11 cellular contexts compared by ENCODE assay signal in genomic region chr17:77049440-77049839, GRCh38.
A peak's percentile ranks its signal among the peaks of the same experiment; 100 is the strongest.
DNase-seq lines count a peak whose midpoint lies in the region; TF ChIP-seq lines count a peak whose summit lies in the region.
"Had no signal": no experiment of that assay in that cellular context is flagged by ENCODE, and none has a peak within 500 bp of the region (broad histone marks: within the 10 kb centered on the region; RNA-seq: fewer than 3 reads in every experiment).

No MANE protein-coding gene starts in this region.

- no peak overlapping the region for H3K4me3 ChIP-seq in BLaER1 treated with 17β-estradiol and CSF1 and Interleukin-3, amounts not matched to agents 10 nM and 100 nM

- H4K20me1 ChIP-seq in BLaER1 treated with 17β-estradiol and CSF1 and Interleukin-3, amounts not matched to agents 10 nM and 100 nM: peaks cover 0 to 8% (median 0%) of the 10 kb centered on the region in 11 experiments; a peak in 1 of 22 replicates

- no peaks in the 10 kb centered on the region for H3K36me3 ChIP-seq in BLaER1 treated with 17β-estradiol and CSF1 and Interleukin-3, amounts not matched to agents 10 nM and 100 nM

- peaks cover 0 to 41% (median 0%) of the 10 kb centered on the region in 11 experiments; a peak in 5 of 22 replicates for H3K27me3 ChIP-seq in BLaER1 treated with 17β-estradiol and CSF1 and Interleukin-3, amounts not matched to agents 10 nM and 100 nM

- peaks cover 0 to 5% (median 0%) of the 10 kb centered on the region in 11 experiments; a peak in 2 of 22 replicates for H3K9me3 ChIP-seq in BLaER1 treated with 17β-estradiol and CSF1 and Interleukin-3, amounts not matched to agents 10 nM and 100 nM (replicated peaks in 1 of 11)

- peaks cover 5 to 62% (median 60%) of the 10 kb centered on the region in 10 experiments; a peak in 19 of 20 replicates for H3K4me1 ChIP-seq in BLaER1 treated with 17β-estradiol and CSF1 and Interleukin-3, amounts not matched to agents 10 nM and 100 nM

- peak overlapping the region in 1 of 11 experiments; percentile 17; a peak in 1 of 22 replicates for H3K27ac ChIP-seq in BLaER1 treated with 17β-estradiol and CSF1 and Interleukin-3, amounts not matched to agents 10 nM and 100 nM
- H3K27ac ChIP-seq in VCaP: no peak overlapping the region

- DNase-seq in HT1080 (ENCODE audit: low read depth) (peak; percentile 19), NCI-H2227 (lab: John Stamatoyannopoulos, UW; ENCODE audit: unreplicated experiment) (peak; percentile 68), OCI-M2 (lab: John Stamatoyannopoulos, UW; ENCODE audit: unreplicated experiment) (no peak), H4 (ENCODE audit: low spot score) (no peak), occipital lobe (lab: John Stamatoyannopoulos, UW) (no peak), GM13977 (ENCODE audit: low spot score) (no peak)
- DNase-seq: NCI-H2029; SIG-M5; stimulated activated naive CD4-positive, alpha-beta T cell had no signal

- in situ Hi-C loops in GM13977 (cut with MboI; ENCODE audit: low pct_unique_long_range_greater_than_20kb, low sequenced_read_pairs, unreplicated experiment): no loop called here

- TF ChIP-seq CTCF in VCaP (conservative IDR thresholded peaks at IDR 0.05): peak; percentile 18; the same call in 1 of the 2 replicates
- no peak for TF ChIP-seq CTCF in GM13977 (IDR thresholded peaks at IDR 0.05; ENCODE audit: extremely low read depth, insufficient read depth, missing control alignments)

- H3K9ac ChIP-seq in BLaER1 treated with 17β-estradiol and CSF1 and Interleukin-3, amounts not matched to agents 10 nM and 100 nM: peak overlapping the region in 1 of 11 experiments; percentile 14; a peak in 1 of 22 replicates

- peak overlapping the region in 9 of 11 experiments; percentile 2 to 97 (median 72); a peak in 18 of 22 replicates for H3K4me2 ChIP-seq in BLaER1 treated with 17β-estradiol and CSF1 and Interleukin-3, amounts not matched to agents 10 nM and 100 nM

Comparison
In these comparisons a context has a peak if more than half of its experiments do, and no peak if none do; other contexts are left out.
1. DNase-seq: peak in HT1080 (single experiment) and NCI-H2227 (single experiment); none in OCI-M2 (single experiment), H4 (single experiment), occipital lobe (single experiment) and GM13977 (single experiment).